In the genomic region with DNA sequence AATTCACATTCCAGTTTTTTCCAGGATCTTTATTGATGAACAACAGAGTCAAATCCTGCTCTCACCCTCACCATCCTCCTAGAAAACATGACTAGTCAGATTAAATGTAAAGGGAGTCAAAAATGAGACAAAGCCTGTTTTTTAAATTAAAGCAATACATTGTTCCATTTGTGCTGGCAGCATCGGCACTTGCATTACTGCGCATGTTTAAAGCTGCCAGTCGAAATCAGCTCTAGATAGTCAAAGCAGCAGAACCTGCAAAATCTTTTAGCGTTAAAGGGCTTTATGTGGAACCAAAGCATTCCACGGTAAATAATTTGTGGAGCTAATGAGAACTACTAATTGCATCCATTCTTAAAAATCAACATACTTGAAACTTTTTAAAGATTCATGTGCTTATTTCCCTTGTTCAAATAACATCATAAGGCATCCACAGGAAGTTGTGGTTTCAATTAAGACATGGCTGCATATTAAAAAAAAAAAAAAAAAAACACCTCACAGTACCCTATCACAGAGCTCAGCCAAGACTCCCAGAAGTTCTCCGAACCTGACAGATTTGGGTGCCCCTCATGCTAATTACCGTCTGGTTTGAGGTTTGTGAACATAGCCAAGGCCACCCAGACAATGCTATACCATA, we compare ENCODE assay signal across 13 cellular contexts.
DNase-seq lines count a peak whose midpoint lies in the region; ATAC-seq and TF ChIP-seq lines count a peak whose summit lies in the region.
"Had no signal": no experiment of that assay in that cellular context is flagged by ENCODE, and none has a peak within 500 bp of the region (broad histone marks: within the 10 kb centered on the region; RNA-seq: fewer than 3 reads in every experiment).

No MANE protein-coding gene starts in this region.

- peak overlapping the region; percentile 52 for H3K4me3 Mint-ChIP-seq in activated CD8-positive, alpha-beta T cell treated with anti-CD3 and anti-CD28 coated beads for 36 hours
- H3K4me3 Mint-ChIP-seq: neural crest cell had no signal

- peak; percentile 3 for DNase-seq in AG10803 (ENCODE audit: low read depth)
- DNase-seq in GM03348 (ENCODE audit: low spot score) = peak; percentile 9
- DNase-seq in activated CD8-positive, alpha-beta T cell treated with anti-CD3 and anti-CD28 coated beads for 36 hours = peak; percentile 30
- DNase-seq in inferior parietal cortex (ENCODE audit: extremely low spot score) = peak; percentile 38
- DNase-seq in NCI-H1417 treated with DMSO at 0.1 percent for 48 hours (lab: John Stamatoyannopoulos, UW) = no peak
- no peak for DNase-seq in NCI-H2081 treated with DMSO at 0.1 percent for 48 hours (lab: John Stamatoyannopoulos, UW)
- DNase-seq in SHP77 (lab: John Stamatoyannopoulos, UW) = no peak
- no peak for DNase-seq in NCI-H524 (lab: John Stamatoyannopoulos, UW)
- DNase-seq: activated effector memory CD4-positive, alpha-beta T cell treated with anti-CD3 and anti-CD28 coated beads, Interleukin-2, amount 50 U/mL, for 16 hours; cortex of kidney; kidney; NCI-H2029 treated with DMSO at 0.1 percent for 48 hours had no signal

- POLR2A ChIA-PET in activated CD8-positive, alpha-beta T cell treated with anti-CD3 and anti-CD28 coated beads for 36 hours (lab: Charles Lee) = interaction anchor here (0.7 to 0.9 kb wide), 2 partner anchors 57 to 97 kb away, joined by 3 read pairs; no protein-coding TSS in a partner anchor

- H3K4me3 ChIP-seq in AG10803 (ENCODE audit: low read length) = no peak overlapping the region

- CTCF ChIA-PET in activated CD8-positive, alpha-beta T cell treated with anti-CD3 and anti-CD28 coated beads for 36 hours (lab: Charles Lee) = interaction anchor here (0.9 kb wide), 1 partner anchor 9 kb away, joined by 3 read pairs; no protein-coding TSS in a partner anchor

- peaks cover 3% of the 10 kb centered on the region for H3K9me3 Mint-ChIP-seq in activated CD8-positive, alpha-beta T cell treated with anti-CD3 and anti-CD28 coated beads for 36 hours
- H3K9me3 Mint-ChIP-seq: neural crest cell had no signal

- peak; percentile 72 for ATAC-seq in activated CD8-positive, alpha-beta T cell treated with anti-CD3 and anti-CD28 coated beads for 36 hours

- intact Hi-C loops in activated CD8-positive, alpha-beta T cell treated with anti-CD3 and anti-CD28 coated beads for 36 hours (cut with micrococcal nuclease) = no loop called here

- H3K27ac Mint-ChIP-seq in activated CD8-positive, alpha-beta T cell treated with anti-CD3 and anti-CD28 coated beads for 36 hours = peak overlapping the region; percentile 82

- H3K27me3 Mint-ChIP-seq in activated CD8-positive, alpha-beta T cell treated with anti-CD3 and anti-CD28 coated beads for 36 hours = no peaks in the 10 kb centered on the region

- no peak for TF ChIP-seq CTCF in AG10803 (conservative IDR thresholded peaks at IDR 0.05; ENCODE audit: low read length)
- TF ChIP-seq CTCF in activated CD8-positive, alpha-beta T cell treated with anti-CD3 and anti-CD28 coated beads for 36 hours (IDR thresholded peaks at IDR 0.05) = no peak

- H3K36me3 Mint-ChIP-seq in activated CD8-positive, alpha-beta T cell treated with anti-CD3 and anti-CD28 coated beads for 36 hours (ENCODE audit: low read depth) = peaks cover 21% of the 10 kb centered on the region

- H3K4me1 Mint-ChIP-seq in activated CD8-positive, alpha-beta T cell treated with anti-CD3 and anti-CD28 coated beads for 36 hours (ENCODE audit: low read depth) = peaks cover 58% of the 10 kb centered on the region

Comparison
In these comparisons a context has a peak if more than half of its experiments do, and no peak if none do; other contexts are left out.
1. DNase-seq: peak in AG10803 (single experiment), GM03348 (single experiment), activated CD8-positive, alpha-beta T cell treated with anti-CD3 and anti-CD28 coated beads for 36 hours (single experiment) and inferior parietal cortex (single experiment); none in NCI-H1417 treated with DMSO at 0.1 percent for 48 hours (single experiment), NCI-H2081 treated with DMSO at 0.1 percent for 48 hours (single experiment), SHP77 (0 of 2) and NCI-H524 (0 of 2).